Comparison of ENCODE assay signal across 12 cellular contexts in genomic region chr11:101034076-101034475, GRCh38.
DNase-seq lines count a peak whose midpoint lies in the region; ATAC-seq and TF ChIP-seq lines count a peak whose summit lies in the region.
"Had no signal": no experiment of that assay in that cellular context is flagged by ENCODE, and none has a peak within 500 bp of the region (broad histone marks: within the 10 kb centered on the region; RNA-seq: fewer than 3 reads in every experiment).

No MANE protein-coding gene starts in this region.

- no peaks in the 10 kb centered on the region for H3K79me2 ChIP-seq in hepatocyte

- intact Hi-C loops in left lung (cut with DNase I), result no loop called here
- intact Hi-C loops in tibial artery (cut with DNase I; ENCODE audit: low total_unique reads), result no loop called here

- H3K4me1 ChIP-seq in left lung (no peaks in the 10 kb centered on the region), tibial artery (peaks cover 0 to 30% (median 6%) of the 10 kb centered on the region in 4 donors), hepatocyte (ENCODE audit: insufficient read depth) (no peaks in the 10 kb centered on the region)

- peak; percentile 33 for DNase-seq in DMS153 (lab: John Stamatoyannopoulos, UW)
- no peak for DNase-seq in DMS153 treated with DMSO at 0.1 percent for 48 hours (lab: John Stamatoyannopoulos, UW; ENCODE audit: unreplicated experiment)
- DNase-seq in epithelial cell of esophagus (ENCODE audit: low read depth), result peak; percentile 11
- DNase-seq in left lung, result no peak
- DNase-seq in tibial artery, result peak; percentile 47 to 66
- DNase-seq in NCI-H1436 (lab: John Stamatoyannopoulos, UW), result no peak
- DNase-seq in hepatocyte (ENCODE audit: low spot score), result no peak
- no peak for DNase-seq in T-helper 9 cell
- DNase-seq: activated CD4-positive, alpha-beta T cell treated with anti-CD3 and anti-CD28 coated beads for 48 hours; activated naive CD4-positive, alpha-beta T cell; MM.1S; naive B cell had no signal

- H3K4me2 ChIP-seq in hepatocyte, result no peak overlapping the region

- H3K9me2 ChIP-seq in hepatocyte (replicated peaks; ENCODE audit: insufficient read depth), result no peaks in the 10 kb centered on the region

- H3K9me3 ChIP-seq in left lung (no peaks in the 10 kb centered on the region), tibial artery (no peaks in the 10 kb centered on the region), hepatocyte (ENCODE audit: low read depth) (no peaks in the 10 kb centered on the region)

- 85% methylated on average over 4 of the region's 4 CpGs for WGBS in hepatocyte (ENCODE audit: low lambda C conversion rate, missing lambda C conversion rate)

- H4K20me1 ChIP-seq in hepatocyte (ENCODE audit: insufficient read depth, poor library complexity, severe bottlenecking), result no peaks in the 10 kb centered on the region

- TF ChIP-seq CTCF in epithelial cell of esophagus (IDR thresholded peaks at IDR 0.05; ENCODE audit: insufficient read depth, low read depth, low read length, missing control alignments) (no peak), left lung (IDR thresholded peaks at IDR 0.05) (no peak), tibial artery (IDR thresholded peaks at IDR 0.05) (no peak), hepatocyte (IDR thresholded peaks at IDR 0.05; ENCODE audit: poor library complexity) (no peak)

- ATAC-seq in left lung, result peak; percentile 37

- H2AFZ ChIP-seq in hepatocyte, result no peak overlapping the region

- no peaks in the 10 kb centered on the region for H3K36me3 ChIP-seq in left lung
- H3K36me3 ChIP-seq in tibial artery, result peaks cover 0 to 2% (median 0%) of the 10 kb centered on the region in 3 donors
- H3K36me3 ChIP-seq in hepatocyte (replicated peaks; ENCODE audit: insufficient read depth, low read depth), result no peaks in the 10 kb centered on the region

- no peaks in the 10 kb centered on the region for H3K27me3 ChIP-seq in left lung
- no peaks in the 10 kb centered on the region for H3K27me3 ChIP-seq in tibial artery
- no peaks in the 10 kb centered on the region for H3K27me3 ChIP-seq in hepatocyte

- no peak overlapping the region for H3K27ac ChIP-seq in left lung
- peak overlapping the region; percentile 39 to 63 for H3K27ac ChIP-seq in tibial artery
- no peak overlapping the region for H3K27ac ChIP-seq in hepatocyte

- no peak overlapping the region for H3K4me3 ChIP-seq in epithelial cell of esophagus (ENCODE audit: low read length)
- H3K4me3 ChIP-seq in left lung, result no peak overlapping the region
- H3K4me3 ChIP-seq in tibial artery, result no peak overlapping the region
- no peak overlapping the region for H3K4me3 ChIP-seq in hepatocyte

Comparison
In these comparisons a context has a peak if more than half of its experiments do, and no peak if none do; other contexts are left out.
1. DNase-seq: peak in DMS153 (single experiment), epithelial cell of esophagus (single experiment) and tibial artery (2 of 2); none in DMS153 treated with DMSO at 0.1 percent for 48 hours (single experiment), left lung (0 of 2), NCI-H1436 (single experiment), hepatocyte (single experiment) and T-helper 9 cell (single experiment).
2. H3K27ac ChIP-seq: peak in tibial artery (2 of 2); none in left lung (0 of 2) and hepatocyte (single experiment).